In the genomic region with DNA sequence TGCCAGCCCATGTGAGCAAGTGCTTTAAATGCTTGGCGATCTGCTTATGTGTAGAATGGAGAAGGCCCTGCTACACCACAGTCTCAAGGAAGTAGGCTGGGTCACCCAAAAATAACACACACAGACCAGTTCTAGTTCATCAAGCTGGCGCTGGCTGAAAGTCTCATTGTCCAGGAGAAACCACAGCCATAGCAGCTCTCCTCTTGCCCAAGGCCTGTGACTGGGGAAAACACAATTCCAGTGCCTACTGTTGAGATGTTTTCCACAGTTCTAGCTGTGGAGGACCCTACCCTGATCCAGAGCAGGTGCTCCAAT, we compare ENCODE assay signal across 20 cellular contexts. TPM values are rescaled to one million over a fixed set of nuclear protein-coding genes. Genes with fewer than 3 reads are reported as not detected.
"Had no signal": no experiment of that assay in that cellular context is flagged by ENCODE, and none has a peak within 500 bp of the region (broad histone marks: within the 10 kb centered on the region; RNA-seq: fewer than 3 reads in every experiment).

No MANE protein-coding gene starts in this region.

RNA-seq across cellular contexts. Expression of a gene that starts 4.1 kb away (rescaled TPM):
- total RNA-seq: endothelial cell of umbilical vein had no signal

RNA-seq across cellular contexts. Expression of a gene that starts 16.5 kb away (rescaled TPM):
- polyA plus RNA-seq: endothelial cell of umbilical vein had no signal

RNA-seq across cellular contexts. Expression of a gene that starts 56.1 kb away (rescaled TPM):
- total RNA-seq: activated CD4-positive, alpha-beta T cell treated with anti-CD3 and anti-CD28 coated beads, Interleukin-2, amount 10 ng/mL, durations not matched to agents 7 days and 5 days; activated CD8-positive, alpha-beta memory T cell treated with anti-CD3 and anti-CD28 coated beads, Interleukin-2, amount 10 ng/mL, durations not matched to agents 7 days and 5 days; activated CD8-positive, alpha-beta T cell treated with anti-CD3 and anti-CD28 coated beads for 36 hours; bronchial epithelial cell; colonic mucosa; dorsolateral prefrontal cortex; endothelial cell of umbilical vein; esophagus mucosa; frontal cortex; left lung; lung; mesenteric fat pad; naive thymus-derived CD8-positive, alpha-beta T cell; omental fat pad; right lobe of liver; stomach; suprapubic skin; transverse colon; uterus had no signal
- polyA plus RNA-seq: endothelial cell of umbilical vein; lung; naive thymus-derived CD8-positive, alpha-beta T cell; small intestine; stomach had no signal
